In the genomic region with DNA sequence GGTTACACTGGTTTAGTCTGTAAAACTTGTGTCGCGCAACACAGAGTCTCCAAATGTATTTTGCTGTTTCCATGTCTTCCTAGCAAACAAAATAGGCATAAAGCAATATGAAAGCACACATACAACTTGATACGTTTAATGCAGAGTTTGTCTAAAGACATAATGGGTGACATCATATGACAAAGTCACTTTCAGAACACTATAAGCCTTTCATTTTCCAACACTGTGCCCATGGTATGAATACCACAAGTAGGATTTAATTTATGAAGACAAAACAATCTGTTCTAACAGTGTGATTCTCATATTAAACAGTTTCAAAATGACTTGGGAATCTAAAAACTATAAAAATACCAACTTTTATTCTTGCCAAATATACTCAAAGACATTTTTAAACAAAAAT, we compare ENCODE assay signal across 18 cellular contexts. TPM values are rescaled to one million over a fixed set of nuclear protein-coding genes. Genes with fewer than 3 reads are reported as not detected.
DNase-seq lines count a peak whose midpoint lies in the region; ATAC-seq and FAIRE-seq lines count a peak whose summit lies in the region.
"Had no signal": no experiment of that assay in that cellular context is flagged by ENCODE, and none has a peak within 500 bp of the region (broad histone marks: within the 10 kb centered on the region; RNA-seq: fewer than 3 reads in every experiment).

No MANE protein-coding gene starts in this region.

- ATAC-seq in GM21390 (IDR thresholded peaks at IDR 0.05; ENCODE audit: unreplicated experiment): no peak
- ATAC-seq in GM18858 (IDR thresholded peaks at IDR 0.05; ENCODE audit: unreplicated experiment): no peak
- ATAC-seq in HG02798 (IDR thresholded peaks at IDR 0.05; ENCODE audit: poor library complexity, unreplicated experiment): no peak
- no peak for ATAC-seq in GM19351 (IDR thresholded peaks at IDR 0.05; ENCODE audit: unreplicated experiment)
- ATAC-seq: HCT116, K562 had no signal

- peak; percentile 28 for FAIRE-seq in frontal cortex (lab: Jason Lieb, UNC)
- FAIRE-seq: G401.6, GM12891, H54, K562 had no signal

- DNase-seq in SK-MEL-5 (ENCODE audit: low read depth, low spot score) (peak; percentile 56), frontal cortex (ENCODE audit: low spot score in 2 of 2) (no peak), pons (ENCODE audit: low spot score) (peak; percentile 39)
- DNase-seq: ACHN; Calu3; CD4-positive, CD25-positive, alpha-beta regulatory T cell; DMS79 treated with DMSO at 0.1 percent for 48 hours; EL; GM23248 had no signal

- in situ Hi-C loops in SK-MEL-5 (cut with HindIII; ENCODE audit: low pct_unique_long_range_greater_than_20kb, low sequenced_read_pairs): no loop called here

RNA-seq across cellular contexts. Expression of a gene that starts 58.4 kb away (rescaled TPM):
- total RNA-seq in SK-MEL-5 (2014; rRNA removed; shearing (Covaris generic)): 2.4 and 2.7 TPM in 2 replicates
- 4.9 TPM in 2 replicates for polyA plus RNA-seq in SK-MEL-5 (2015; cell fraction: cytosol; rRNA removed)
- polyA plus RNA-seq in SK-MEL-5 (2015; cell fraction: nucleus; rRNA removed): 10.9 and 11.0 TPM in 2 replicates
- 6.1 TPM for total RNA-seq in frontal cortex
- total RNA-seq: CD4-positive, CD25-positive, alpha-beta regulatory T cell had no signal
- polyA plus RNA-seq: CD4-positive, CD25-positive, alpha-beta regulatory T cell had no signal

Comparison
In these comparisons a context has a peak if more than half of its experiments do, and no peak if none do; other contexts are left out.
1. DNase-seq: peak in SK-MEL-5 (single experiment) and pons (single experiment); none in frontal cortex (0 of 2).